8 cellular contexts compared by ENCODE assay signal in the genomic region with DNA sequence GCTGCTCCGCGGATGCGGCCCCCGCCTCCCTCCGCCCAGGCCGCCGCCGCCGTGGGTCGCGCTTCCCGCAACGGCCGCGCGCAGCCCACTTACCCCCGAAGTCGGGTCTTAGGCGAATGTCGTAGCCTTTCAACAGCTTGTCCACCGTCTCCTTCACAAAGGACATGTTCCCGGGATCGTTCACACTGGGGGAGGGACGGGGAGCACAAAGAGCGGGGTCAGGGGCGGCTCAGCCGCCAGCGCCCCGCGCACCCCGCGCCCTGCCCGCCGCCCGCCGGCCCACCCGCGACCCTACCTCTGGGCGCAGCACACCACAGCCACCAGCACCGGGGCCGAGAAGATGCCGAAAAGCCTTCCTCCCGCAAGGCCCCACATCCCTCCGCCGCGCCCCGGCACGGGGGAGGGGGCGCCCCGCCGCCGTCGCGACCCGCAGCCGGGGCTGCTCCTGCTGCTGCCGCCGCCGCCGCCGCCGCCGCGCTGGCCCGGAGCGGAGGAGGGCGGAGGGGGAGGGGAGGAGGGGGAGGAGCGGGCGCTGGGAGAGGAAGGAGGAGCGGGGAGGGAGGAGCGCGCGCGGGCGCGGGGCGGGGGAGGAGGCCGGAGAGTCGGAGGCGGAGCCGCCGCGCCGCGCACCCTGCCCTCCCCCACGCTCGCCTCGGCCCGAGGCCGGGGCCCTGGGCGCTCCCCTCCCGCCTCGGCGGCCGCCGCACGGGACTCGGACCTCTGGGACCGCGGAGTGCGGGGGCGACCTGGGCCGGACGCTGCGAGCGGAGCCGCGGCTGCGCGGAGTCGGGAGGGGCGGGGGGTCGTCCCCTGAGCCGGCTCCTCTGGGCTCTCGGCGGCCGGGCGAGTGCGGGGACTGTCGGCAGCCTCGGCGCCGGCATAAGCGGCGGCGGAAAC. TPM values are rescaled to one million over a fixed set of nuclear protein-coding genes. Genes with fewer than 3 reads are reported as not detected.
A peak's percentile ranks its signal among the peaks of the same experiment; 100 is the strongest.
DNase-seq lines count a peak whose midpoint lies in the region; ATAC-seq and TF ChIP-seq lines count a peak whose summit lies in the region.

TSS of gene GABRB3 (minus strand) at position 479 of the 897 bp plus-strand sequence.

- no peaks in the 10 kb centered on the region for H3K9me3 Mint-ChIP-seq in activated CD4-positive, alpha-beta T cell treated with anti-CD3 and anti-CD28 coated beads, Interleukin-2, amount 10 ng/mL, durations not matched to agents 24 days and 14 days
- H3K9me3 Mint-ChIP-seq in T-helper 2 cell treated with Interferon-gamma antibody and Interleukin-4, amounts not matched to agents 5 μg/mL and 100 μg/mL, for 36 hours = peaks cover 7% of the 10 kb centered on the region

- TF ChIP-seq CTCF in RWPE2 (IDR thresholded peaks at IDR 0.05; ENCODE audit: poor library complexity, severe bottlenecking) (no peak), heart right ventricle (IDR thresholded peaks at IDR 0.05) (no peak)

- ATAC-seq in RWPE2 (ENCODE audit: low read depth) = peak; percentile 45
- ATAC-seq in heart right ventricle = peak in 7 of 8 donors; percentile 31 to 88 (median 67)
- no peak for ATAC-seq in HG02938 (IDR thresholded peaks at IDR 0.05; ENCODE audit: unreplicated experiment)

- in situ Hi-C loops in HAP-1 (cut with MboI; ENCODE audit: low sequenced_read_pairs) = loop anchor here (10.0 kb wide), 1 partner anchor 62 kb away; no protein-coding TSS in a partner anchor

- peak within 1 kb of the TSS; percentile 45 for H3K4me3 ChIP-seq in HAP-1
- H3K4me3 ChIP-seq in RWPE2 (ENCODE audit: severe bottlenecking) = peak within 1 kb of the TSS; percentile 28
- peak within 1 kb of the TSS; percentile 18 to 50 (median 45) for H3K4me3 ChIP-seq in heart right ventricle
- peak within 1 kb of the TSS; percentile 41 for H3K4me3 ChIP-seq in rectal smooth muscle tissue (ENCODE audit: low read length)

- H3K9me3 ChIP-seq in HAP-1 (no peaks in the 10 kb centered on the region), RWPE2 (ENCODE audit: severe bottlenecking) (peaks cover 5% of the 10 kb centered on the region), heart right ventricle (no peaks in the 10 kb centered on the region)

- no peak within 1 kb of the TSS for H3K4me3 Mint-ChIP-seq in activated CD4-positive, alpha-beta T cell treated with anti-CD3 and anti-CD28 coated beads, Interleukin-2, amount 10 ng/mL, durations not matched to agents 24 days and 14 days
- H3K4me3 Mint-ChIP-seq in T-helper 2 cell treated with Interferon-gamma antibody and Interleukin-4, amounts not matched to agents 5 μg/mL and 100 μg/mL, for 36 hours = no peak within 1 kb of the TSS

- H3K4me1 Mint-ChIP-seq in activated CD4-positive, alpha-beta T cell treated with anti-CD3 and anti-CD28 coated beads, Interleukin-2, amount 10 ng/mL, durations not matched to agents 24 days and 14 days = no peaks in the 10 kb centered on the region
- no peaks in the 10 kb centered on the region for H3K4me1 Mint-ChIP-seq in T-helper 2 cell treated with Interferon-gamma antibody and Interleukin-4, amounts not matched to agents 5 μg/mL and 100 μg/mL, for 36 hours (ENCODE audit: low read depth)

- H3K27me3 Mint-ChIP-seq in activated CD4-positive, alpha-beta T cell treated with anti-CD3 and anti-CD28 coated beads, Interleukin-2, amount 10 ng/mL, durations not matched to agents 24 days and 14 days = peaks cover 22% of the 10 kb centered on the region
- H3K27me3 Mint-ChIP-seq in T-helper 2 cell treated with Interferon-gamma antibody and Interleukin-4, amounts not matched to agents 5 μg/mL and 100 μg/mL, for 36 hours (ENCODE audit: low read depth) = peaks cover 16% of the 10 kb centered on the region

- H3K27ac Mint-ChIP-seq in activated CD4-positive, alpha-beta T cell treated with anti-CD3 and anti-CD28 coated beads, Interleukin-2, amount 10 ng/mL, durations not matched to agents 24 days and 14 days = no peak within 1 kb of the TSS
- no peak within 1 kb of the TSS for H3K27ac Mint-ChIP-seq in T-helper 2 cell treated with Interferon-gamma antibody and Interleukin-4, amounts not matched to agents 5 μg/mL and 100 μg/mL, for 36 hours

- H3K4me1 ChIP-seq in HAP-1 (peaks cover 27% of the 10 kb centered on the region), RWPE2 (ENCODE audit: insufficient read depth, poor library complexity, severe bottlenecking) (no peaks in the 10 kb centered on the region), heart right ventricle (peaks cover 0 to 20% (median 8%) of the 10 kb centered on the region in 9 donors), rectal smooth muscle tissue (ENCODE audit: control insufficient read depth, insufficient read depth, low read length) (no peaks in the 10 kb centered on the region)

- no peak within 1 kb of the TSS for H3K27ac ChIP-seq in RWPE2 (ENCODE audit: poor library complexity, severe bottlenecking)
- H3K27ac ChIP-seq in heart right ventricle = no peak within 1 kb of the TSS
- H3K27ac ChIP-seq in rectal smooth muscle tissue (ENCODE audit: low read depth, low read length) = no peak within 1 kb of the TSS

- no peak within 1 kb of the TSS for H3K9ac ChIP-seq in rectal smooth muscle tissue (ENCODE audit: low read length)

- DNase-seq in HAP-1 (ENCODE audit: low spot score in 2 of 2) (peak; percentile 70 to 93), RWPE2 (ENCODE audit: low spot score) (no peak), heart right ventricle (peak; percentile 46 to 66)
- no peak for DNase-seq in activated CD4-positive, alpha-beta T cell treated with anti-CD3 and anti-CD28 coated beads, Interleukin-2, amount 10 ng/mL, durations not matched to agents 24 days and 14 days
- no peak for DNase-seq in T-helper 2 cell treated with Interferon-gamma antibody and Interleukin-4, amounts not matched to agents 5 μg/mL and 100 μg/mL, for 36 hours (ENCODE audit: low spot score)
- DNase-seq in effector CD8-positive, alpha-beta T cell (lab: John Stamatoyannopoulos, UW) = no peak

- peaks cover 8% of the 10 kb centered on the region; the same call in 1 of the 2 replicates for H3K36me3 ChIP-seq in HAP-1 (replicated peaks)
- no peaks in the 10 kb centered on the region for H3K36me3 ChIP-seq in RWPE2 (ENCODE audit: low read depth)
- H3K36me3 ChIP-seq in heart right ventricle = no peaks in the 10 kb centered on the region
- H3K36me3 ChIP-seq in rectal smooth muscle tissue (ENCODE audit: control insufficient read depth, insufficient read depth, low read length) = no peaks in the 10 kb centered on the region

- WGBS in heart right ventricle, 2 donors = 1 to 2% methylated on average over 34 to 123 of the region's 126 CpGs

- H3K36me3 Mint-ChIP-seq in activated CD4-positive, alpha-beta T cell treated with anti-CD3 and anti-CD28 coated beads, Interleukin-2, amount 10 ng/mL, durations not matched to agents 24 days and 14 days (ENCODE audit: low read depth) = no peaks in the 10 kb centered on the region
- no peaks in the 10 kb centered on the region for H3K36me3 Mint-ChIP-seq in T-helper 2 cell treated with Interferon-gamma antibody and Interleukin-4, amounts not matched to agents 5 μg/mL and 100 μg/mL, for 36 hours (ENCODE audit: low read depth)

- H3K27me3 ChIP-seq in HAP-1 (ENCODE audit: low read depth) = no peaks in the 10 kb centered on the region
- peaks cover 64% of the 10 kb centered on the region for H3K27me3 ChIP-seq in RWPE2 (ENCODE audit: insufficient read depth, poor library complexity, severe bottlenecking)
- H3K27me3 ChIP-seq in heart right ventricle = peaks cover 0 to 71% (median 56%) of the 10 kb centered on the region in 7 donors
- no peaks in the 10 kb centered on the region for H3K27me3 ChIP-seq in rectal smooth muscle tissue (ENCODE audit: control insufficient read depth, insufficient read depth, low read length)

- intact Hi-C loops in heart right ventricle (cut with DNase I) = no loop called here
- intact Hi-C loops in activated CD4-positive, alpha-beta T cell treated with anti-CD3 and anti-CD28 coated beads, Interleukin-2, amount 10 ng/mL, durations not matched to agents 24 days and 14 days (cut with micrococcal nuclease) = no loop called here

RNA-seq across cellular contexts. Expression of gene GABRB3, which starts in this region (rescaled TPM):
- 1 to 10 TPM in 7 of 10 donors, under 1 TPM in 3; 0.45 to 4.5 (median 2.4) TPM for total RNA-seq in heart right ventricle
- under 1 TPM; 0.23 to 0.44 TPM for polyA plus RNA-seq in heart right ventricle
- not detected in 2 replicates for total RNA-seq in activated CD4-positive, alpha-beta T cell treated with anti-CD3 and anti-CD28 coated beads, Interleukin-2, amount 10 ng/mL, durations not matched to agents 24 days and 14 days

Comparison
In these comparisons a context has a peak if more than half of its experiments do, and no peak if none do; other contexts are left out.
1. DNase-seq: peak in HAP-1 (2 of 2) and heart right ventricle (2 of 2); none in RWPE2 (single experiment), activated CD4-positive, alpha-beta T cell treated with anti-CD3 and anti-CD28 coated beads, Interleukin-2, amount 10 ng/mL, durations not matched to agents 24 days and 14 days (single experiment), T-helper 2 cell treated with Interferon-gamma antibody and Interleukin-4, amounts not matched to agents 5 μg/mL and 100 μg/mL, for 36 hours (single experiment) and effector CD8-positive, alpha-beta T cell (single experiment).
2. Peak in every context shown above with its lines, with median percentiles within 50 percentile points of each other: H3K4me3 ChIP-seq.